Comparison of ENCODE assay signal across 13 cellular contexts in the genomic region with DNA sequence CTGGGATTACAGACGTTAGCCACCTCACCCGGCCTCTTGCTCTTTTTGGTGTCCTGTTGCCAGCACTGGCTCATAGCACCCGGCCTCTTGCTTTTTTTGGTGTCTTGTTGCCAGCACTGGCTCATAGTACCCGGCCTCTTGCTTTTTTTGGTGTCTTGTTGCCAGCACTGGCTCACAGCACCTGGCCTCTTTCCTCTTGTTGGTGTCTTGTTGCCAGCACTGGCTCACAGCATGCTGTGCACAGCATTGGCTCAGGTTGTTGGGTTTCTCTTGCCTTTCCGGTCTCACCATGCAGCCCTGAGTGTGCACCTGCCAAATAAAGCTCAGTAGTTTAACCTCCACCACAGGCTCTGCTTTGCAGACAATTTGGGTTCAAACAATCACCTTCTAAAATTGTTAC.
A peak's percentile ranks its signal among the peaks of the same experiment; 100 is the strongest.
DNase-seq lines count a peak whose midpoint lies in the region; ATAC-seq and TF ChIP-seq lines count a peak whose summit lies in the region.
"Had no signal": no experiment of that assay in that cellular context is flagged by ENCODE, and none has a peak within 500 bp of the region (broad histone marks: within the 10 kb centered on the region; RNA-seq: fewer than 3 reads in every experiment).

No MANE protein-coding gene starts in this region.

- H3K36me3 ChIP-seq in thoracic aorta, result no peaks in the 10 kb centered on the region

- in situ Hi-C loops in ACHN (cut with HindIII; ENCODE audit: low pct_ligation_motif_present, low pct_unique_long_range_greater_than_20kb, low sequenced_read_pairs), result no loop called here

- peaks cover 18 to 31% of the 10 kb centered on the region in 2 donors for H3K4me1 ChIP-seq in thoracic aorta (ENCODE audit: control insufficient read depth in 1 of 2, low read depth in 2 of 2)

- no peaks in the 10 kb centered on the region for H3K27me3 ChIP-seq in thoracic aorta (replicated peaks; ENCODE audit: insufficient read depth)

- H3K9me3 ChIP-seq in thoracic aorta, result no peaks in the 10 kb centered on the region

- TF ChIP-seq CTCF in thoracic aorta (IDR thresholded peaks at IDR 0.05), result no peak

- DNase-seq in NCI-H1436 (lab: John Stamatoyannopoulos, UW), result peak; percentile 18
- no peak for DNase-seq in NCI-H1436 treated with DMSO at 0.1 percent for 48 hours (lab: John Stamatoyannopoulos, UW)
- DNase-seq in NCI-H774 (lab: John Stamatoyannopoulos, UW), result peak; percentile 72
- DNase-seq in fibroblast of gingiva (ENCODE audit: low read depth), result peak; percentile 74
- no peak for DNase-seq in thoracic aorta (ENCODE audit: low spot score)
- no peak for DNase-seq in ACHN
- DNase-seq in iPS-NIHi7 (ENCODE audit: extremely low spot score), result no peak
- no peak for DNase-seq in HCEC 1CT
- DNase-seq: activated CD8-positive, alpha-beta T cell treated with anti-CD3 and anti-CD28 coated beads for 36 hours; naive B cell; NCI-H226; OCI-M1 had no signal

- ATAC-seq in thoracic aorta (ENCODE audit: insufficient number of reproducible peaks, low FRiP score, low read depth), result peak; percentile 35
- ATAC-seq: activated CD8-positive, alpha-beta T cell treated with anti-CD3 and anti-CD28 coated beads for 36 hours; activated T-helper 17 cell treated with anti-CD3 and anti-CD28 coated beads, Interleukin-2, amount 50 U/mL, for 72 hours had no signal

- H3K27ac ChIP-seq in thoracic aorta, result peak overlapping the region; percentile 43 to 71

- no peak overlapping the region for H3K4me3 ChIP-seq in thoracic aorta

Comparison
In these comparisons a context has a peak if more than half of its experiments do, and no peak if none do; other contexts are left out.
1. DNase-seq: peak in NCI-H1436 (single experiment), NCI-H774 (single experiment) and fibroblast of gingiva (single experiment); none in NCI-H1436 treated with DMSO at 0.1 percent for 48 hours (single experiment), thoracic aorta (single experiment), ACHN (single experiment), iPS-NIHi7 (single experiment) and HCEC 1CT (single experiment).